Comparison of ENCODE assay signal across 8 cellular contexts in the genomic region with DNA sequence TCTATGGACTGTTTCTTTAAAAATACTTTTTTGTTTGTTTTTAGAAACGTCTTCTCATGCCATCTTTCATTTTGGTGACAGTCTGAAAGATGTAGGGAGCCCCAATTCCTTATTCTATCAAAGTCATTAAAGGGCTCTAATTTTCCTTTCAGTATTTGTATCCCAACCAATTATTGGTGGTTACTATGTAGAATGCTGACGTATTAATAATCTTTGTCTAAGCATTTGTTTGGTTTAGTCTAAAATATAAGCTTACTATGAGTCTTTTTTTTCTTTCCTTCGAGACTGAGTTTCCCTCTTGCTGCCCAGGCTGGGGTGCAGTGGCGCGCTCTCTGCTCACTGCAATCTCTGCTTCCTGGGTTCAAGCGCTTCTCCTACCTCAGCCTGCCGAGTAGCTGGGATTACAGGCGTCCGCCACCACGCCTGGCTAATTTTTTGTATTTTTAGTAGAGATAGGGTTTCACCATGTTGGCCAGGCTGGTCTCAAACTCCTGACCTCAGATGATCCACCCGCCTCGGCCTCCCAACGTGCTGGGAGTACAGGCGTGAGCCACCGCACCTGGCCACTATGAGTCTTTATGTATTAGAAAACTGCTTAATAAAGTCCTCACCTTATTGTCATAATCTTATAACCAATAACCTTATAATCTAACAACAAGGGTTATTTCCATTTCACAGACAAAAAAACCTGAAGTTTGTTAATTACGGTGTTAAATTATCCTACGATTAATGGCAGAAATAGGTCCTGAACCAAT. TPM values are rescaled to one million over a fixed set of nuclear protein-coding genes. Genes with fewer than 3 reads are reported as not detected.
DNase-seq lines count a peak whose midpoint lies in the region; ATAC-seq and TF ChIP-seq lines count a peak whose summit lies in the region.

No MANE protein-coding gene starts in this region.

- peaks cover 56% of the 10 kb centered on the region for H3K4me1 Mint-ChIP-seq in stimulated activated naive CD8-positive, alpha-beta T cell treated with anti-CD3 and anti-CD28 coated beads, Interleukin-15, Interleukin-2, amounts not matched to agents 100 ng/mL and 50 ng/mL, for 24 hours (ENCODE audit: low read depth)

- peak overlapping the region; percentile 71 to 72 for H3K4me3 ChIP-seq in cardiac fibroblast (replicated peaks in 1 of 2; ENCODE audit: low read depth in 2 of 2, low read length in 2 of 2)
- peak overlapping the region; percentile 63 for H3K4me3 ChIP-seq in mononuclear cell (ENCODE audit: low read length)

- H3K9me3 Mint-ChIP-seq in stimulated activated naive CD8-positive, alpha-beta T cell treated with anti-CD3 and anti-CD28 coated beads, Interleukin-15, Interleukin-2, amounts not matched to agents 100 ng/mL and 50 ng/mL, for 24 hours: no peaks in the 10 kb centered on the region

- peak overlapping the region; percentile 89 for H3K4me3 Mint-ChIP-seq in stimulated activated naive CD8-positive, alpha-beta T cell treated with anti-CD3 and anti-CD28 coated beads, Interleukin-15, Interleukin-2, amounts not matched to agents 100 ng/mL and 50 ng/mL, for 24 hours

- ATAC-seq in stimulated activated naive CD8-positive, alpha-beta T cell treated with anti-CD3 and anti-CD28 coated beads, Interleukin-15, Interleukin-2, amounts not matched to agents 100 U/mL and 50 U/mL, for 24 hours: no peak
- no peak for ATAC-seq in GM21367 (IDR thresholded peaks at IDR 0.05; ENCODE audit: unreplicated experiment)

- H3K27me3 Mint-ChIP-seq in stimulated activated naive CD8-positive, alpha-beta T cell treated with anti-CD3 and anti-CD28 coated beads, Interleukin-15, Interleukin-2, amounts not matched to agents 100 ng/mL and 50 ng/mL, for 24 hours: no peaks in the 10 kb centered on the region

- no peaks in the 10 kb centered on the region for H3K27me3 ChIP-seq in mononuclear cell (ENCODE audit: insufficient read depth, low read length)

- H3K27ac Mint-ChIP-seq in stimulated activated naive CD8-positive, alpha-beta T cell treated with anti-CD3 and anti-CD28 coated beads, Interleukin-15, Interleukin-2, amounts not matched to agents 100 ng/mL and 50 ng/mL, for 24 hours: peak overlapping the region; percentile 93

- DNase-seq in stimulated activated naive CD8-positive, alpha-beta T cell treated with anti-CD3 and anti-CD28 coated beads, Interleukin-15, Interleukin-2, amounts not matched to agents 100 U/mL and 50 U/mL, for 24 hours: no peak
- DNase-seq in cardiac fibroblast (ENCODE audit: low read depth in 2 of 2) (no peak), inferior parietal cortex (ENCODE audit: extremely low spot score) (no peak), SIG-M5 (lab: John Stamatoyannopoulos, UW) (no peak), EL (no peak)

- peaks cover 16% of the 10 kb centered on the region for H3K36me3 Mint-ChIP-seq in stimulated activated naive CD8-positive, alpha-beta T cell treated with anti-CD3 and anti-CD28 coated beads, Interleukin-15, Interleukin-2, amounts not matched to agents 100 ng/mL and 50 ng/mL, for 24 hours (ENCODE audit: low read depth)

- H3K4me1 ChIP-seq in mononuclear cell (ENCODE audit: insufficient read depth, low read length): peaks cover 27% of the 10 kb centered on the region

- TF ChIP-seq CTCF in cardiac fibroblast (IDR thresholded peaks at IDR 0.05; ENCODE audit: low read depth, low read length): no peak

- no peaks in the 10 kb centered on the region for H3K9me3 ChIP-seq in mononuclear cell (ENCODE audit: low read depth, low read length)

RNA-seq across cellular contexts. Expression of gene VRK2, which starts 0.8 kb away (rescaled TPM):
- total RNA-seq in mononuclear cell: 25.1 TPM
